ENCODE assay signal across 8 cellular contexts in the genomic region with DNA sequence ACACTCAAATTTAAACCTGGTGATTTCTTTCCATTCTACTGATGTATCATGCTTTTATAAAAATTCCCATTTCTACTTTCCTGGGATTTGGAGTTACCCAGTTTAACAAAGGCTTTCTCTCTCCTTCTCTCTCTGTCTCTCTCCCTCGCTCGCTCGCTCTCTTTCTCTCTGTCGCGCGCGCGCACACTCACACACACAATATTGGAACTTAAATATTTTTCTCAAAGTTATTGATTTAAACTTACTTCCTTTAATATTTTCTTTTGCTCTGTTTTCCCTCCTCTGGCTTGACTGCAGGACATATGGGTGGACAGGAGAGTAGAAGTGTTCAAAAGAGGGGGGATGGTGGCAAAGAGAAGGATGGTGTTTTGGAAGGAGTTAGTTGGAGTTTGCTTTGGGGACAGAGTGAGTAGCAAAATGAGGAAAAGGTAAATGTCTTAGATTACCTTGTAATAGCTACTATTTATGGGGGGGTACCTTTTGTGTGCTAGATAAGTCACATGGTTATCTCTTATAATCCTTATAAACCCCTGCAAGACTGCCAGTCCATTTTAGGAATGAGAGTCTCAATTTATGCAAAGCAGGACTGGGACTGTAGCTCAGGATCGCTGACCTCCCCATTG. TPM values are rescaled to one million over a fixed set of nuclear protein-coding genes. Genes with fewer than 3 reads are reported as not detected.
DNase-seq lines count a peak whose midpoint lies in the region; ATAC-seq and TF ChIP-seq lines count a peak whose summit lies in the region.

No MANE protein-coding gene starts in this region.

- in situ Hi-C loops in astrocyte of the cerebellum (cut with HindIII; ENCODE audit: low sequenced_read_pairs) (no loop called here), transverse colon (cut with MboI; ENCODE audit: low pct_ligation_motif_present in 1 of 4, low pct_unique_long_range_greater_than_20kb in 1 of 4, low sequenced_read_pairs in 3 of 4) (no loop called here)

- no peak for TF ChIP-seq CTCF in CD8-positive, alpha-beta T cell (IDR thresholded peaks at IDR 0.05)
- TF ChIP-seq CTCF in astrocyte of the cerebellum (IDR thresholded peaks at IDR 0.05; ENCODE audit: low read depth, low read length, missing control alignments) (no peak), liver (IDR thresholded peaks at IDR 0.05; ENCODE audit: low read depth, low read length, missing input control) (no peak), transverse colon (IDR thresholded peaks at IDR 0.05) (no peak)

- no peaks in the 10 kb centered on the region for H3K27me3 Mint-ChIP-seq in CD8-positive, alpha-beta T cell (ENCODE audit: low read depth)

- WGBS in liver, result 32% methylated on average over 9 of the region's 9 CpGs
- 9 to 20% methylated on average over 9 of the region's 9 CpGs for WGBS in transverse colon (ENCODE audit: low coverage in 1 of 2), 2 donors

- H3K4me3 Mint-ChIP-seq in CD8-positive, alpha-beta T cell, result peak overlapping the region; percentile 96

- H3K4me1 ChIP-seq in CD8-positive, alpha-beta T cell (ENCODE audit: insufficient read depth, low read length), result peaks cover 22% of the 10 kb centered on the region
- H3K4me1 ChIP-seq in liver (ENCODE audit: control insufficient read depth in 4 of 4, insufficient read depth in 4 of 4, low read length in 3 of 4) (peaks cover 3 to 35% (median 29%) of the 10 kb centered on the region in 4 donors), transverse colon (peaks cover 12 to 56% (median 39%) of the 10 kb centered on the region in 4 donors)

- intact Hi-C loops in CD8-positive, alpha-beta T cell (cut with DNase I, micrococcal nuclease), result loop anchor here (1.0 kb wide), 5 partner anchors 22 to 171 kb away; partner anchors contain the start of genes C17orf67 (in 2 of the 2), COIL (in 2 of the 2) and AKAP1 (in 1 of the 2)
- intact Hi-C loops in transverse colon (cut with DNase I; ENCODE audit: low total_unique reads), result no loop called here

- POLR2A ChIA-PET in CD8-positive, alpha-beta T cell (lab: Charles Lee), result interaction anchor here (0.5 to 3.7 kb wide), 9 partner anchors 9 to 171 kb away, joined by 3 to 32 read pairs (median 5); partner anchors contain the start of genes AKAP1, C17orf67, DGKE and SCPEP1

- peak overlapping the region; percentile 78 for H3K27ac ChIP-seq in CD8-positive, alpha-beta T cell (ENCODE audit: low read depth, low read length)
- H3K27ac ChIP-seq in liver (ENCODE audit: low read depth in 1 of 2, low read length in 2 of 2), result peak overlapping the region; percentile 98 to 100
- peak overlapping the region; percentile 91 to 98 (median 94) for H3K27ac ChIP-seq in transverse colon

- TF ChIP-seq POLR2A in transverse colon (IDR thresholded peaks at IDR 0.05), result no peak

- DNase-seq in CD8-positive, alpha-beta T cell, result no peak
- DNase-seq in Kasumi-1 (lab: John Stamatoyannopoulos, UW) (peak; percentile 59 to 67), astrocyte of the cerebellum (ENCODE audit: low read depth) (no peak), transverse colon (no peak), COLO829 (ENCODE audit: low spot score) (no peak)

- no peaks in the 10 kb centered on the region for H3K27me3 ChIP-seq in CD8-positive, alpha-beta T cell (ENCODE audit: insufficient read depth, low read length)
- H3K27me3 ChIP-seq in liver (ENCODE audit: control insufficient read depth in 4 of 4, insufficient read depth in 4 of 4, low read length in 3 of 4), result no peaks in the 10 kb centered on the region
- no peaks in the 10 kb centered on the region for H3K27me3 ChIP-seq in transverse colon

- no peak for ATAC-seq in CD8-positive, alpha-beta T cell
- ATAC-seq in HG02763 (IDR thresholded peaks at IDR 0.05; ENCODE audit: unreplicated experiment) (no peak), HG03097 (IDR thresholded peaks at IDR 0.05; ENCODE audit: low FRiP score, unreplicated experiment) (no peak)

- H3K9me3 ChIP-seq in CD8-positive, alpha-beta T cell (ENCODE audit: low read length), result no peaks in the 10 kb centered on the region
- H3K9me3 ChIP-seq in liver (ENCODE audit: control insufficient read depth in 4 of 4, low read length in 3 of 4) (no peaks in the 10 kb centered on the region), transverse colon (no peaks in the 10 kb centered on the region)

- peak overlapping the region; percentile 99 for H3K4me3 ChIP-seq in CD8-positive, alpha-beta T cell (ENCODE audit: low read depth, low read length)
- H3K4me3 ChIP-seq in astrocyte of the cerebellum (ENCODE audit: low read depth, low read length) (peak overlapping the region; percentile 67), liver (ENCODE audit: low read depth in 1 of 3, low read length in 3 of 3) (peak overlapping the region; percentile 74 to 98 (median 94)), transverse colon (peak overlapping the region; percentile 59 to 80 (median 76))

- H3K9me3 Mint-ChIP-seq in CD8-positive, alpha-beta T cell, result peaks cover 9% of the 10 kb centered on the region

- H3K36me3 Mint-ChIP-seq in CD8-positive, alpha-beta T cell, result peaks cover 16% of the 10 kb centered on the region

- peaks cover 36% of the 10 kb centered on the region for H3K4me1 Mint-ChIP-seq in CD8-positive, alpha-beta T cell (ENCODE audit: low read depth)

- CTCF ChIA-PET in CD8-positive, alpha-beta T cell (lab: Charles Lee), result interaction anchor here (4.6 kb wide), 1 partner anchor 95 kb away, joined by 18 read pairs; no protein-coding TSS in a partner anchor

- peak overlapping the region; percentile 90 to 93 for H3K9ac ChIP-seq in liver (ENCODE audit: low read depth in 1 of 2, low read length in 2 of 2)

- no peaks in the 10 kb centered on the region for H3K36me3 ChIP-seq in CD8-positive, alpha-beta T cell (ENCODE audit: insufficient read depth, low read length)
- H3K36me3 ChIP-seq in liver (ENCODE audit: control insufficient read depth in 4 of 4, insufficient read depth in 3 of 4, low read depth in 1 of 4, low read length in 3 of 4) (no peaks in the 10 kb centered on the region), transverse colon (no peaks in the 10 kb centered on the region)

- H3K27ac Mint-ChIP-seq in CD8-positive, alpha-beta T cell, result peak overlapping the region; percentile 91

- TF ChIP-seq EP300 in transverse colon (IDR thresholded peaks at IDR 0.05; ENCODE audit: low read depth), result no peak

- no peak for TF ChIP-seq RAD21 in liver (IDR thresholded peaks at IDR 0.05)

TF ChIP-seq in liver, 16 proteins besides CTCF, POLR2A, EP300 and RAD21 (continues in another document):
- TF ChIP-seq YY1 (IDR thresholded peaks at IDR 0.05), result no peak
- TF ChIP-seq ATF3 (IDR thresholded peaks at IDR 0.05), result no peak
- no peak for TF ChIP-seq ZBTB33 (IDR thresholded peaks at IDR 0.05)
- no peak for TF ChIP-seq FOXA1 (IDR thresholded peaks at IDR 0.05)
- no peak for TF ChIP-seq SP1 (IDR thresholded peaks at IDR 0.05)
- no peak for TF ChIP-seq EGR1 (IDR thresholded peaks at IDR 0.05; ENCODE audit: low read depth in 2 of 2)
- TF ChIP-seq FOXA2 (IDR thresholded peaks at IDR 0.05), result no peak
- TF ChIP-seq, protein P1, sequence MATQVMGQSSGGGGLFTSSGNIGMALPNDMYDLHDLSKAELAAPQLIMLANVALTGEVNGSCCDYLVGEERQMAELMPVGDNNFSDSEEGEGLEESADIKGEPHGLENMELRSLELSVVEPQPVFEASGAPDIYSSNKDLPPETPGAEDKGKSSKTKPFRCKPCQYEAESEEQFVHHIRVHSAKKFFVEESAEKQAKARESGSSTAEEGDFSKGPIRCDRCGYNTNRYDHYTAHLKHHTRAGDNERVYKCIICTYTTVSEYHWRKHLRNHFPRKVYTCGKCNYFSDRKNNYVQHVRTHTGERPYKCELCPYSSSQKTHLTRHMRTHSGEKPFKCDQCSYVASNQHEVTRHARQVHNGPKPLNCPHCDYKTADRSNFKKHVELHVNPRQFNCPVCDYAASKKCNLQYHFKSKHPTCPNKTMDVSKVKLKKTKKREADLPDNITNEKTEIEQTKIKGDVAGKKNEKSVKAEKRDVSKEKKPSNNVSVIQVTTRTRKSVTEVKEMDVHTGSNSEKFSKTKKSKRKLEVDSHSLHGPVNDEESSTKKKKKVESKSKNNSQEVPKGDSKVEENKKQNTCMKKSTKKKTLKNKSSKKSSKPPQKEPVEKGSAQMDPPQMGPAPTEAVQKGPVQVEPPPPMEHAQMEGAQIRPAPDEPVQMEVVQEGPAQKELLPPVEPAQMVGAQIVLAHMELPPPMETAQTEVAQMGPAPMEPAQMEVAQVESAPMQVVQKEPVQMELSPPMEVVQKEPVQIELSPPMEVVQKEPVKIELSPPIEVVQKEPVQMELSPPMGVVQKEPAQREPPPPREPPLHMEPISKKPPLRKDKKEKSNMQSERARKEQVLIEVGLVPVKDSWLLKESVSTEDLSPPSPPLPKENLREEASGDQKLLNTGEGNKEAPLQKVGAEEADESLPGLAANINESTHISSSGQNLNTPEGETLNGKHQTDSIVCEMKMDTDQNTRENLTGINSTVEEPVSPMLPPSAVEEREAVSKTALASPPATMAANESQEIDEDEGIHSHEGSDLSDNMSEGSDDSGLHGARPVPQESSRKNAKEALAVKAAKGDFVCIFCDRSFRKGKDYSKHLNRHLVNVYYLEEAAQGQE (IDR thresholded peaks at IDR 0.05), result no peak
- TF ChIP-seq JUND (IDR thresholded peaks at IDR 0.05), result no peak
- no peak for TF ChIP-seq GABPA (IDR thresholded peaks at IDR 0.05 in 1 of 2, conservative IDR thresholded peaks at IDR 0.05 in 1 of 2)
- no peak for TF ChIP-seq HNF4G (IDR thresholded peaks at IDR 0.05)

RNA-seq across cellular contexts. Expression of gene TRIM25, which starts 0.9 kb away (rescaled TPM):
- 10 to 100 TPM; 28.6 to 30.8 TPM for total RNA-seq in CD8-positive, alpha-beta T cell
- total RNA-seq in liver, result 10 to 100 TPM; 10.8 to 64.5 TPM
- polyA plus RNA-seq in liver, result 10 to 100 TPM; 14.6 to 16.6 TPM
- total RNA-seq in transverse colon, result 100 to 1,000 TPM in 2 of 4 donors, 10 to 100 TPM in 2; 67.5 to 251 (median 97.7) TPM

RNA-seq across cellular contexts. Expression of gene COIL, which starts 46.1 kb away (rescaled TPM):
- total RNA-seq in CD8-positive, alpha-beta T cell, result 10 to 100 TPM; 24.1 to 24.3 TPM
- total RNA-seq in liver, result 1 to 10 TPM; 6.1 to 9.9 TPM
- polyA plus RNA-seq in liver, result 1 to 10 TPM; 4.7 to 6.9 TPM
- 10 to 100 TPM in 2 of 4 donors, 1 to 10 TPM in 2; 1.5 to 12.2 (median 8.2) TPM for total RNA-seq in transverse colon

Comparison
In these comparisons a context has a peak if more than half of its experiments do, and no peak if none do; other contexts are left out.
1. DNase-seq: peak in Kasumi-1 (2 of 2); none in CD8-positive, alpha-beta T cell (0 of 7), astrocyte of the cerebellum (single experiment), transverse colon (single experiment) and COLO829 (single experiment).
2. Peak in every context shown above with its lines, with median percentiles within 50 percentile points of each other: H3K27ac ChIP-seq and H3K4me3 ChIP-seq.